9 cellular contexts compared by ENCODE assay signal in genomic region chr1:10663668-10664035, GRCh38.
DNase-seq lines count a peak whose midpoint lies in the region; ATAC-seq and TF ChIP-seq lines count a peak whose summit lies in the region.
"Had no signal": no experiment of that assay in that cellular context is flagged by ENCODE, and none has a peak within 500 bp of the region (broad histone marks: within the 10 kb centered on the region; RNA-seq: fewer than 3 reads in every experiment).

No MANE protein-coding gene starts in this region.

- H3K27ac ChIP-seq in ascending aorta, result peak overlapping the region; percentile 74 to 90
- no peak overlapping the region for H3K27ac ChIP-seq in CD4-positive, alpha-beta T cell (ENCODE audit: low read depth, low read length)

- H3K4me1 ChIP-seq in ascending aorta, result peaks cover 8 to 40% of the 10 kb centered on the region in 2 donors

- POLR2A ChIA-PET in CD4-positive, alpha-beta T cell (lab: Charles Lee), result no interaction called here

- no peaks in the 10 kb centered on the region for H3K27me3 ChIP-seq in ascending aorta
- H3K27me3 ChIP-seq in CD4-positive, alpha-beta T cell (ENCODE audit: control insufficient read depth, insufficient read depth, low read length), result no peaks in the 10 kb centered on the region

- intact Hi-C loops in ascending aorta (cut with DNase I), result loop anchor here (2.0 kb wide), 1 partner anchor 27 kb away; no protein-coding TSS in a partner anchor
- intact Hi-C loops in CD4-positive, alpha-beta T cell (cut with DNase I, micrococcal nuclease), result no loop called here

- peak overlapping the region in 1 of 2 donors; percentile 44 for H3K4me3 ChIP-seq in ascending aorta

- DNase-seq in GM03348 (ENCODE audit: low spot score) (peak; percentile 75), ascending aorta (ENCODE audit: low spot score in 2 of 2) (peak; percentile 41 to 87), hippocampal formation (lab: John Stamatoyannopoulos, UW) (peak; percentile 21 to 59), putamen (ENCODE audit: low spot score) (peak; percentile 18), NCI-H345 treated with DMSO at 0.1 percent for 48 hours (lab: John Stamatoyannopoulos, UW; ENCODE audit: unreplicated experiment) (no peak)
- DNase-seq in CD4-positive, alpha-beta T cell, result no peak
- DNase-seq: activated naive CD4-positive, alpha-beta T cell treated with anti-CD3 and anti-CD28 coated beads for 36 hours had no signal

- H3K4me1 Mint-ChIP-seq in CD4-positive, alpha-beta T cell (ENCODE audit: low read depth), result no peaks in the 10 kb centered on the region

- H3K27ac Mint-ChIP-seq in CD4-positive, alpha-beta T cell, result no peak overlapping the region
- H3K27ac Mint-ChIP-seq: activated naive CD4-positive, alpha-beta T cell treated with anti-CD3 and anti-CD28 coated beads for 36 hours had no signal

- ATAC-seq in CD4-positive, alpha-beta T cell (ENCODE audit: poor library complexity), result no peak
- ATAC-seq in HG03039 (IDR thresholded peaks at IDR 0.05; ENCODE audit: unreplicated experiment), result no peak
- no peak for ATAC-seq in GM19395 (IDR thresholded peaks at IDR 0.05; ENCODE audit: unreplicated experiment)

- no peak overlapping the region for H3K4me3 Mint-ChIP-seq in CD4-positive, alpha-beta T cell
- H3K4me3 Mint-ChIP-seq: activated naive CD4-positive, alpha-beta T cell treated with anti-CD3 and anti-CD28 coated beads for 36 hours had no signal

- H3K9me3 Mint-ChIP-seq in CD4-positive, alpha-beta T cell, result no peaks in the 10 kb centered on the region
- H3K9me3 Mint-ChIP-seq: activated naive CD4-positive, alpha-beta T cell treated with anti-CD3 and anti-CD28 coated beads for 36 hours had no signal

- no peaks in the 10 kb centered on the region for H3K27me3 Mint-ChIP-seq in CD4-positive, alpha-beta T cell

- no peak for TF ChIP-seq CTCF in ascending aorta (IDR thresholded peaks at IDR 0.05)
- no peak for TF ChIP-seq CTCF in CD4-positive, alpha-beta T cell (IDR thresholded peaks at IDR 0.05)

- peaks cover 22 to 28% of the 10 kb centered on the region in 2 donors for H3K36me3 ChIP-seq in ascending aorta

- CTCF ChIA-PET in CD4-positive, alpha-beta T cell (lab: Charles Lee), result interaction anchor here (1.0 kb wide), 1 partner anchor 169 kb away, joined by 3 read pairs; no protein-coding TSS in a partner anchor

- H3K9me3 ChIP-seq in ascending aorta, result no peaks in the 10 kb centered on the region
- H3K9me3 ChIP-seq in CD4-positive, alpha-beta T cell (ENCODE audit: control insufficient read depth, low read length), result no peaks in the 10 kb centered on the region

- peaks cover 6% of the 10 kb centered on the region for H3K36me3 Mint-ChIP-seq in CD4-positive, alpha-beta T cell (ENCODE audit: low read depth)

Comparison
In these comparisons a context has a peak if more than half of its experiments do, and no peak if none do; other contexts are left out.
1. DNase-seq: peak in GM03348 (single experiment), ascending aorta (2 of 2), hippocampal formation (2 of 2) and putamen (single experiment); none in CD4-positive, alpha-beta T cell (0 of 10) and NCI-H345 treated with DMSO at 0.1 percent for 48 hours (single experiment).